ENCODE assay signal across 8 cellular contexts in the genomic region with DNA sequence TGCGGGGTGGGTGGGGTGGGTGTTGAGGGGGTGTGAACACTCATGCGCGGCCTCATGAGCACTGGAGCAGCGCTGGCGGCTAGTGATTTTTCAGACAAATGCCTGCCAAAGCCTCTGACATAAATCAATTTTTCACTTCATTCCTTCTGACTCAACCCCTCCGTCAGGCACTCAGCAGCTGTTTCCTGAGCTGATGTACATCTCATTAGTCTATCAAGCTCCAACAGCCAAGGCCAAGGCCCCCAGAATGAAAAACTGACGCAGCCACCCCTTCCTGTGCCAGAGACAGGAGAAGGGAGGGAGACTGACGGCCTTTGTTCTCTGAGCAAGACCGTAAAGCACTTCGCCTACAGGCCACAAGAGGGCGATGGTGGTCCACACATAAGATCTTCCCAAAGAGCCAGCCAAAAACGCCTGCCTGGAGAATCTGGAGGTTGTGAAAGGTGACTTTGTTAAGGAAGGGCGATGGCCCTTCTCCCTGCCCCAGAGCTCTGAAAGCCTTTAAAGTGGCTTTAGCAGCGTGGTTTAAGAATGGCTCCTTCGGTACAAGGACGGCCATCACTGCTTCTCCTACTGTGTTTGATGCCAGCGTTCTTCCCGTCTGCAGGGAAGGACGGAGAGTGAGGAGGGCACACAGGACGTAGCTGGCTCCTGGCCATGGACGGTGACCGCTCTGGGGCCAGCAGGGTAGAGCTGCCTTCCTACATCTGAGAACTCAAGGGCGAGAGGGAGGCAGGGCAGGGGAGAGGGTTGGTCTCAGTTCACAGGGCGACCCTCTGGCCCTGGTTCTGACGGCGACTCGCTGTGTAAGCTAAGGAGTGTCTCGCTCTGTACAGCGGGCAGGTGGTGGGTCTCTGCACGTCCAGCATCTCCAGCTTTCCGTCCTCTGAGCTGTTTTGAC. TPM values are rescaled to one million over a fixed set of nuclear protein-coding genes. Genes with fewer than 3 reads are reported as not detected.
DNase-seq lines count a peak whose midpoint lies in the region; TF ChIP-seq lines count a peak whose summit lies in the region.

No MANE protein-coding gene starts in this region.

- H3K4me3 ChIP-seq in SK-N-MC (no peak overlapping the region), transverse colon (peak overlapping the region in 3 of 4 donors; percentile 5 to 43 (median 26))

- no peaks in the 10 kb centered on the region for H3K27me3 ChIP-seq in transverse colon

- intact Hi-C loops in transverse colon (cut with DNase I; ENCODE audit: low total_unique reads): no loop called here

- no peak overlapping the region for H3K4me3 Mint-ChIP-seq in glutamatergic neuron (ENCODE audit: unreplicated experiment)

- peaks cover 9% of the 10 kb centered on the region for H3K4me1 Mint-ChIP-seq in glutamatergic neuron (ENCODE audit: low read depth, unreplicated experiment)

- peak; percentile 95 for TF ChIP-seq CTCF in glutamatergic neuron (IDR thresholded peaks at IDR 0.05; ENCODE audit: partially characterized antibody, unreplicated experiment)
- TF ChIP-seq CTCF in transverse colon (IDR thresholded peaks at IDR 0.05): peak; percentile 91 to 95 (median 91)

- H3K27ac Mint-ChIP-seq in glutamatergic neuron (ENCODE audit: unreplicated experiment): peak overlapping the region; percentile 95

- H3K9me3 ChIP-seq in SK-N-MC (ENCODE audit: low read depth, low read length) (no peaks in the 10 kb centered on the region), transverse colon (no peaks in the 10 kb centered on the region)

- no peak for TF ChIP-seq EP300 in transverse colon (IDR thresholded peaks at IDR 0.05; ENCODE audit: low read depth)

- H3K27me3 Mint-ChIP-seq in glutamatergic neuron (ENCODE audit: unreplicated experiment): peaks cover 4% of the 10 kb centered on the region

- H3K9ac ChIP-seq in SK-N-MC (ENCODE audit: insufficient read length): no peak overlapping the region

- no peak for TF ChIP-seq POLR2A in transverse colon (IDR thresholded peaks at IDR 0.05)

- WGBS in transverse colon (ENCODE audit: low coverage in 1 of 2), 2 donors: 23 to 28% methylated on average over 4 to 31 of the region's 31 CpGs

- H3K36me3 ChIP-seq in SK-N-MC (ENCODE audit: insufficient read depth, low read length) (no peaks in the 10 kb centered on the region), transverse colon (no peaks in the 10 kb centered on the region)

- peak; percentile 90 for DNase-seq in ELR (ENCODE audit: low read depth)
- peak; percentile 84 for DNase-seq in HCEC 1CT
- peak; percentile 86 for DNase-seq in NAMALWA (ENCODE audit: low spot score)
- DNase-seq in SK-N-MC (ENCODE audit: low read depth, low spot score): peak; percentile 63
- DNase-seq in activated naive CD4-positive, alpha-beta T cell treated with anti-CD3 and anti-CD28 coated beads, Interleukin-2, amount 50 U/mL, for 16 hours: peak; percentile 73
- peak; percentile 88 for DNase-seq in glutamatergic neuron
- DNase-seq in pons (ENCODE audit: low spot score): peak; percentile 96
- peak; percentile 87 for DNase-seq in transverse colon

- H3K27ac ChIP-seq in SK-N-MC (no peak overlapping the region), transverse colon (peak overlapping the region in 2 of 4 donors; percentile 24 to 31)

- no peaks in the 10 kb centered on the region for H3K36me3 Mint-ChIP-seq in glutamatergic neuron (ENCODE audit: unreplicated experiment)

- in situ Hi-C loops in transverse colon (cut with MboI; ENCODE audit: low pct_ligation_motif_present in 1 of 4, low pct_unique_long_range_greater_than_20kb in 1 of 4, low sequenced_read_pairs in 3 of 4): loop anchor here in 1 of 4 donors (25.0 kb wide), 1 partner anchor 828 kb away; no protein-coding TSS in a partner anchor

- H3K9me3 Mint-ChIP-seq in glutamatergic neuron (ENCODE audit: unreplicated experiment): peaks cover 9% of the 10 kb centered on the region

- H3K4me1 ChIP-seq in transverse colon: peaks cover 4 to 10% (median 5%) of the 10 kb centered on the region in 4 donors

RNA-seq across cellular contexts. Expression of a gene that starts 37.1 kb away (rescaled TPM):
- 19.0 TPM for total RNA-seq in glutamatergic neuron (ENCODE audit: unreplicated experiment)
- total RNA-seq in transverse colon: 10 to 100 TPM in 3 of 4 donors, 1 to 10 TPM in 1; 7.9 to 38.4 (median 22.3) TPM

RNA-seq across cellular contexts. Expression of a gene that starts 37.4 kb away (rescaled TPM):
- total RNA-seq in glutamatergic neuron (ENCODE audit: unreplicated experiment): 131 TPM
- 10 to 100 TPM; 10.1 to 72.5 (median 42.0) TPM for total RNA-seq in transverse colon
